In the genomic region with DNA sequence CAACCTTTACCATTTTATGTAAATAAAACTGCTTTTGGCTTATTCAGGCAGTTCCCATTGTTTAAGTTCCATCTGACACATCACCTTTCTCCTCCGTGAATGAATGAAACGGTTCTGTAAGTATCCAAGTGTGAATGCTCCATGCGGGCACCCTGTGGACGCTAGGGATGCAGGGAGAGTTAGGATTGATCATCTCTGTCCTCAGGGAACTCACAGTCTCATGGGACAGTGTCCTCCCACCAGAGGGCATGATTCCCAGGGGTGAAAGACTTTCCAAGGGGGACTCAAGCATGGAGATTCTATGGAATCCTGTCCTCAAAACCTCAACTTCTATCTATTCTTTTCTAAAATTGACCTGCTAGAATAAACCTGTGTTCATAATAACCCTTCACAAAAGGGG, we compare ENCODE assay signal across 12 cellular contexts.
DNase-seq lines count a peak whose midpoint lies in the region; ATAC-seq and TF ChIP-seq lines count a peak whose summit lies in the region.
"Had no signal": no experiment of that assay in that cellular context is flagged by ENCODE, and none has a peak within 500 bp of the region (broad histone marks: within the 10 kb centered on the region; RNA-seq: fewer than 3 reads in every experiment).

No MANE protein-coding gene starts in this region.

- peaks cover 2% of the 10 kb centered on the region for H3K9me3 Mint-ChIP-seq in glutamatergic neuron (ENCODE audit: unreplicated experiment)
- no peaks in the 10 kb centered on the region for H3K9me3 Mint-ChIP-seq in activated CD8-positive, alpha-beta memory T cell treated with anti-CD3 and anti-CD28 coated beads, Interleukin-2, amount 10 ng/mL, durations not matched to agents 7 days and 5 days (ENCODE audit: low read depth)
- H3K9me3 Mint-ChIP-seq in activated CD8-positive, alpha-beta T cell treated with anti-CD3 and anti-CD28 coated beads, Interleukin-2, amount 10 ng/mL, durations not matched to agents 7 days and 5 days (ENCODE audit: insufficient read depth), result no peaks in the 10 kb centered on the region
- H3K9me3 Mint-ChIP-seq: activated CD4-positive, alpha-beta T cell treated with anti-CD3 and anti-CD28 coated beads, Interleukin-2, amount 10 ng/mL, durations not matched to agents 24 days and 14 days; dendritic cell treated with granulocyte-macrophage colony-stimulating factor and Interleukin-4, amounts not matched to agents 40 ng/mL and 50 ng/mL, for 4 days had no signal

- no peaks in the 10 kb centered on the region for H3K36me3 ChIP-seq in H7 (replicated peaks; ENCODE audit: control insufficient read depth, insufficient read depth, low read length)

- no peak overlapping the region for H3K27ac Mint-ChIP-seq in glutamatergic neuron (ENCODE audit: unreplicated experiment)
- no peak overlapping the region for H3K27ac Mint-ChIP-seq in activated CD8-positive, alpha-beta memory T cell treated with anti-CD3 and anti-CD28 coated beads, Interleukin-2, amount 10 ng/mL, durations not matched to agents 7 days and 5 days
- H3K27ac Mint-ChIP-seq in activated CD8-positive, alpha-beta T cell treated with anti-CD3 and anti-CD28 coated beads, Interleukin-2, amount 10 ng/mL, durations not matched to agents 7 days and 5 days, result no peak overlapping the region
- H3K27ac Mint-ChIP-seq: activated CD4-positive, alpha-beta T cell treated with anti-CD3 and anti-CD28 coated beads, Interleukin-2, amount 10 ng/mL, durations not matched to agents 24 days and 14 days; dendritic cell treated with granulocyte-macrophage colony-stimulating factor and Interleukin-4, amounts not matched to agents 40 ng/mL and 50 ng/mL, for 4 days had no signal

- H3K27ac ChIP-seq in 22Rv1 (no peak overlapping the region), VCaP (no peak overlapping the region)

- H3K36me3 Mint-ChIP-seq in glutamatergic neuron (ENCODE audit: unreplicated experiment), result peaks cover 5% of the 10 kb centered on the region
- no peaks in the 10 kb centered on the region for H3K36me3 Mint-ChIP-seq in activated CD8-positive, alpha-beta memory T cell treated with anti-CD3 and anti-CD28 coated beads, Interleukin-2, amount 10 ng/mL, durations not matched to agents 7 days and 5 days
- H3K36me3 Mint-ChIP-seq in activated CD8-positive, alpha-beta T cell treated with anti-CD3 and anti-CD28 coated beads, Interleukin-2, amount 10 ng/mL, durations not matched to agents 7 days and 5 days (ENCODE audit: low read depth), result no peaks in the 10 kb centered on the region

- no peak for ATAC-seq in activated CD8-positive, alpha-beta memory T cell treated with anti-CD3 and anti-CD28 coated beads, Interleukin-2, amount 10 ng/mL, durations not matched to agents 7 days and 5 days
- no peak for ATAC-seq in activated CD8-positive, alpha-beta T cell treated with anti-CD3 and anti-CD28 coated beads, Interleukin-2, amount 10 ng/mL, durations not matched to agents 7 days and 5 days

- DNase-seq in H7 (peak; percentile 57), glomerular visceral epithelial cell (ENCODE audit: extremely low spot score) (peak; percentile 31), COLO668 (lab: John Stamatoyannopoulos, UW; ENCODE audit: unreplicated experiment) (no peak), glutamatergic neuron (no peak)
- no peak for DNase-seq in activated CD8-positive, alpha-beta memory T cell treated with anti-CD3 and anti-CD28 coated beads, Interleukin-2, amount 10 ng/mL, durations not matched to agents 7 days and 5 days
- DNase-seq in activated CD8-positive, alpha-beta T cell treated with anti-CD3 and anti-CD28 coated beads, Interleukin-2, amount 10 ng/mL, durations not matched to agents 7 days and 5 days, result no peak
- DNase-seq: activated CD4-positive, alpha-beta T cell treated with anti-CD3 and anti-CD28 coated beads, Interleukin-2, amount 10 ng/mL, durations not matched to agents 24 days and 14 days; DMS153; NCI-H1092 treated with DMSO at 0.1 percent for 48 hours had no signal

- H3K4me3 ChIP-seq in H7 (ENCODE audit: insufficient read depth, low read depth, low read length), result no peak overlapping the region

- H3K4me1 Mint-ChIP-seq in glutamatergic neuron (ENCODE audit: low read depth, unreplicated experiment), result peaks cover 10% of the 10 kb centered on the region
- no peaks in the 10 kb centered on the region for H3K4me1 Mint-ChIP-seq in activated CD8-positive, alpha-beta memory T cell treated with anti-CD3 and anti-CD28 coated beads, Interleukin-2, amount 10 ng/mL, durations not matched to agents 7 days and 5 days
- H3K4me1 Mint-ChIP-seq in activated CD8-positive, alpha-beta T cell treated with anti-CD3 and anti-CD28 coated beads, Interleukin-2, amount 10 ng/mL, durations not matched to agents 7 days and 5 days (ENCODE audit: low read depth), result no peaks in the 10 kb centered on the region
- H3K4me1 Mint-ChIP-seq: activated CD4-positive, alpha-beta T cell treated with anti-CD3 and anti-CD28 coated beads, Interleukin-2, amount 10 ng/mL, durations not matched to agents 24 days and 14 days had no signal

- TF ChIP-seq CTCF in 22Rv1 (IDR thresholded peaks at IDR 0.05) (peak; percentile 27), VCaP (conservative IDR thresholded peaks at IDR 0.05) (peak; percentile 38; the same call in 1 of the 2 replicates), glutamatergic neuron (IDR thresholded peaks at IDR 0.05; ENCODE audit: partially characterized antibody, unreplicated experiment) (no peak)

- CTCF ChIA-PET in activated CD8-positive, alpha-beta memory T cell treated with anti-CD3 and anti-CD28 coated beads, Interleukin-2, amount 10 ng/mL, durations not matched to agents 7 days and 5 days (lab: Charles Lee), result no interaction called here
- CTCF ChIA-PET in activated CD8-positive, alpha-beta T cell treated with anti-CD3 and anti-CD28 coated beads, Interleukin-2, amount 10 ng/mL, durations not matched to agents 7 days and 5 days (lab: Charles Lee), result no interaction called here

- no peaks in the 10 kb centered on the region for H3K27me3 ChIP-seq in H7 (ENCODE audit: control insufficient read depth, insufficient read depth, low read length)

- peaks cover 2% of the 10 kb centered on the region for H3K27me3 Mint-ChIP-seq in glutamatergic neuron (ENCODE audit: unreplicated experiment)
- peaks cover 12% of the 10 kb centered on the region for H3K27me3 Mint-ChIP-seq in activated CD8-positive, alpha-beta memory T cell treated with anti-CD3 and anti-CD28 coated beads, Interleukin-2, amount 10 ng/mL, durations not matched to agents 7 days and 5 days
- H3K27me3 Mint-ChIP-seq in activated CD8-positive, alpha-beta T cell treated with anti-CD3 and anti-CD28 coated beads, Interleukin-2, amount 10 ng/mL, durations not matched to agents 7 days and 5 days (ENCODE audit: low read depth), result peaks cover 6% of the 10 kb centered on the region

- POLR2A ChIA-PET in activated CD8-positive, alpha-beta T cell treated with anti-CD3 and anti-CD28 coated beads, Interleukin-2, amount 10 ng/mL, durations not matched to agents 7 days and 5 days (lab: Charles Lee), result no interaction called here

- no peak overlapping the region for H3K4me3 Mint-ChIP-seq in glutamatergic neuron (ENCODE audit: unreplicated experiment)
- no peak overlapping the region for H3K4me3 Mint-ChIP-seq in activated CD8-positive, alpha-beta memory T cell treated with anti-CD3 and anti-CD28 coated beads, Interleukin-2, amount 10 ng/mL, durations not matched to agents 7 days and 5 days
- no peak overlapping the region for H3K4me3 Mint-ChIP-seq in activated CD8-positive, alpha-beta T cell treated with anti-CD3 and anti-CD28 coated beads, Interleukin-2, amount 10 ng/mL, durations not matched to agents 7 days and 5 days
- H3K4me3 Mint-ChIP-seq: activated CD4-positive, alpha-beta T cell treated with anti-CD3 and anti-CD28 coated beads, Interleukin-2, amount 10 ng/mL, durations not matched to agents 24 days and 14 days; dendritic cell treated with granulocyte-macrophage colony-stimulating factor and Interleukin-4, amounts not matched to agents 40 ng/mL and 50 ng/mL, for 4 days had no signal

Comparison
In these comparisons a context has a peak if more than half of its experiments do, and no peak if none do; other contexts are left out.
1. DNase-seq: peak in H7 (single experiment) and glomerular visceral epithelial cell (single experiment); none in COLO668 (single experiment), glutamatergic neuron (single experiment), activated CD8-positive, alpha-beta memory T cell treated with anti-CD3 and anti-CD28 coated beads, Interleukin-2, amount 10 ng/mL, durations not matched to agents 7 days and 5 days (single experiment) and activated CD8-positive, alpha-beta T cell treated with anti-CD3 and anti-CD28 coated beads, Interleukin-2, amount 10 ng/mL, durations not matched to agents 7 days and 5 days (single experiment).